In the genomic region with DNA sequence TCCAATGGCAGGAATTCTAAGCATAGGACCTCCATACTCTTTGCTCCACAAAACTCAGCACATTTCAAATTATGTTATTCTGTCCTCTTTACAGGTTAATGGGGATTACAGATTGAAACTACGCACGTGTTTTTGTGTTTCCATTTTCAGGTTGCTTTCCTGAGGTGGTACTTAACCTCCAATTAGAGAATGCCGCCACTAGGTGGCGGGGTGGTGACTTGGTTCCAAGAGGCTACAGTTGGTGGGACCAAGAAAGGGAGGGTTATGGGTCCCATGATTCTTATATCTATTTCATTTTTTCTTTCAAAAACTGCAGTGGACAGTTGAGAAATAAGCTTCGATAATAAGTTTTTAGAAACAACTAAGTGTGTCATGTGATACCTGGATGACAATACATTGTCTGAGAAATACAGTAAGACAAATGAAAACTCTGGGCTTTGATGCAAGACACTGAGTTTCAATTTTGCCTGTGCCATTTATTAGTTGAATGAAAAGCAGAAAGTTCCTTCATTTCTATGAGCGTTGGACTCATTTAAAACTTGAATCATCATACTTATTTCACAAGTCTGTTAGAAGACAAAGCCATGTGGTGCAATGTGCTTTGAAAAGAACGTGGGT, we compare ENCODE assay signal across 8 cellular contexts.
DNase-seq lines count a peak whose midpoint lies in the region; ATAC-seq and TF ChIP-seq lines count a peak whose summit lies in the region.

No MANE protein-coding gene starts in this region.

- WGBS in hepatocyte (ENCODE audit: low lambda C conversion rate, missing lambda C conversion rate) = 39% methylated on average over 7 of the region's 7 CpGs

- DNase-seq in Daoy (ENCODE audit: low read depth) (peak; percentile 63), NCI-H82 treated with DMSO at 0.1 percent for 48 hours (lab: John Stamatoyannopoulos, UW; ENCODE audit: unreplicated experiment) (peak; percentile 69), hepatocyte (ENCODE audit: low spot score) (peak; percentile 81)
- peak; percentile 10 for DNase-seq in activated T-helper 2 cell treated with anti-CD3 and anti-CD28 coated beads, Interferon-gamma antibody, Interleukin-2, Interleukin-4, amounts not matched to agents 10 μg/mL and 5 μg/mL and 100 μg/mL, durations not matched to agents 14 hours and 24 hours and 36 hours (ENCODE audit: low spot score)
- DNase-seq in stimulated activated CD4-positive, alpha-beta T cell treated with anti-CD3 and anti-CD28 coated beads, Interleukin-4, amount 100 ng/mL, for 4 hours = peak; percentile 1 to 19
- DNase-seq in effector CD4-positive, alpha-beta T cell = no peak

- intact Hi-C loops in activated T-helper 2 cell treated with anti-CD3 and anti-CD28 coated beads, Interferon-gamma antibody, Interleukin-2, Interleukin-4, amounts not matched to agents 10 μg/mL and 5 μg/mL and 100 μg/mL, durations not matched to agents 14 hours and 24 hours and 36 hours (cut with micrococcal nuclease) = loop anchor here (1.0 kb wide), 2 partner anchors 235 to 256 kb away; no protein-coding TSS in a partner anchor

- H4K20me1 ChIP-seq in hepatocyte (ENCODE audit: insufficient read depth, poor library complexity, severe bottlenecking) = no peaks in the 10 kb centered on the region

- H3K27me3 Mint-ChIP-seq in activated T-helper 2 cell treated with anti-CD3 and anti-CD28 coated beads, Interferon-gamma antibody, Interleukin-2, Interleukin-4, amounts not matched to agents 10 μg/mL and 5 μg/mL and 100 μg/mL, durations not matched to agents 14 hours and 24 hours and 36 hours (ENCODE audit: low read depth) = no peaks in the 10 kb centered on the region

- no peaks in the 10 kb centered on the region for H3K36me3 Mint-ChIP-seq in activated T-helper 2 cell treated with anti-CD3 and anti-CD28 coated beads, Interferon-gamma antibody, Interleukin-2, Interleukin-4, amounts not matched to agents 10 μg/mL and 5 μg/mL and 100 μg/mL, durations not matched to agents 14 hours and 24 hours and 36 hours (ENCODE audit: low read depth)

- no peaks in the 10 kb centered on the region for H3K9me3 ChIP-seq in hepatocyte (ENCODE audit: low read depth)

- TF ChIP-seq CTCF in hepatocyte (IDR thresholded peaks at IDR 0.05; ENCODE audit: poor library complexity) = peak; percentile 61

- no peaks in the 10 kb centered on the region for H3K79me2 ChIP-seq in hepatocyte

- no peak overlapping the region for H2AFZ ChIP-seq in hepatocyte

- H3K4me3 ChIP-seq in hepatocyte = no peak overlapping the region

- no peak overlapping the region for H3K27ac Mint-ChIP-seq in activated T-helper 2 cell treated with anti-CD3 and anti-CD28 coated beads, Interferon-gamma antibody, Interleukin-2, Interleukin-4, amounts not matched to agents 10 μg/mL and 5 μg/mL and 100 μg/mL, durations not matched to agents 14 hours and 24 hours and 36 hours

- H3K9me3 Mint-ChIP-seq in activated T-helper 2 cell treated with anti-CD3 and anti-CD28 coated beads, Interferon-gamma antibody, Interleukin-2, Interleukin-4, amounts not matched to agents 10 μg/mL and 5 μg/mL and 100 μg/mL, durations not matched to agents 14 hours and 24 hours and 36 hours = no peaks in the 10 kb centered on the region

- H3K4me2 ChIP-seq in hepatocyte = peak overlapping the region; percentile 56

- no peaks in the 10 kb centered on the region for H3K4me1 ChIP-seq in hepatocyte (ENCODE audit: insufficient read depth)

- H3K27me3 ChIP-seq in hepatocyte = no peaks in the 10 kb centered on the region

- no peak overlapping the region for H3K4me3 Mint-ChIP-seq in activated T-helper 2 cell treated with anti-CD3 and anti-CD28 coated beads, Interferon-gamma antibody, Interleukin-2, Interleukin-4, amounts not matched to agents 10 μg/mL and 5 μg/mL and 100 μg/mL, durations not matched to agents 14 hours and 24 hours and 36 hours (ENCODE audit: low read depth)

- no peaks in the 10 kb centered on the region for H3K9me2 ChIP-seq in hepatocyte (replicated peaks; ENCODE audit: insufficient read depth)

- no peak overlapping the region for H3K27ac ChIP-seq in hepatocyte

- ATAC-seq in GM19452 (IDR thresholded peaks at IDR 0.05; ENCODE audit: unreplicated experiment) = peak; percentile 93
- peak; percentile 95 for ATAC-seq in HG03342 (IDR thresholded peaks at IDR 0.05; ENCODE audit: unreplicated experiment)

- H3K36me3 ChIP-seq in hepatocyte (replicated peaks; ENCODE audit: insufficient read depth, low read depth) = no peaks in the 10 kb centered on the region

- H3K4me1 Mint-ChIP-seq in activated T-helper 2 cell treated with anti-CD3 and anti-CD28 coated beads, Interferon-gamma antibody, Interleukin-2, Interleukin-4, amounts not matched to agents 10 μg/mL and 5 μg/mL and 100 μg/mL, durations not matched to agents 14 hours and 24 hours and 36 hours (ENCODE audit: low read depth) = no peaks in the 10 kb centered on the region
